In genomic region chr9:109574061-109574882, GRCh38 we compare ENCODE assay signal across 1 cellular context.
TF ChIP-seq lines count a peak whose summit lies in the region.

No MANE protein-coding gene starts in this region.

TF ChIP-seq in GM23338, 12 proteins besides CTCF, POLR2A, EP300 and RAD21 (continued from another document):
- TF ChIP-seq ZNF462 (CRISPR knock-in tag; IDR thresholded peaks at IDR 0.05): no peak
- no peak for TF ChIP-seq EZH2 (IDR thresholded peaks at IDR 0.05; ENCODE audit: low read depth, unreplicated experiment)
